ENCODE assay signal across 10 cellular contexts in genomic region chr17:45223541-45224528, GRCh38. TPM values are rescaled to one million over a fixed set of nuclear protein-coding genes. Genes with fewer than 3 reads are reported as not detected.
DNase-seq lines count a peak whose midpoint lies in the region; ATAC-seq and TF ChIP-seq lines count a peak whose summit lies in the region.
"Had no signal": no experiment of that assay in that cellular context is flagged by ENCODE, and none has a peak within 500 bp of the region (broad histone marks: within the 10 kb centered on the region; RNA-seq: fewer than 3 reads in every experiment).

No MANE protein-coding gene starts in this region.

- H3K9me3 ChIP-seq in CD4-positive, CD25-positive, alpha-beta regulatory T cell (ENCODE audit: control insufficient read depth in 2 of 2, low read length in 2 of 2), result no peaks in the 10 kb centered on the region
- H3K9me3 ChIP-seq in MM.1S (replicated peaks; ENCODE audit: insufficient read depth, low read length) (no peaks in the 10 kb centered on the region), HAP-1 (no peaks in the 10 kb centered on the region)

- ATAC-seq in CD4-positive, CD25-positive, alpha-beta regulatory T cell (ENCODE audit: low read depth in 2 of 2), result no peak
- peak; percentile 51 for ATAC-seq in activated naive CD4-positive, alpha-beta T cell treated with anti-CD3 and anti-CD28 coated beads, Interleukin-2, amount 50 U/mL, for 72 hours
- no peak for ATAC-seq in HG03159 (IDR thresholded peaks at IDR 0.05; ENCODE audit: unreplicated experiment)
- ATAC-seq: left lobe of liver had no signal

- peaks cover 84% of the 10 kb centered on the region for H3K4me1 ChIP-seq in CD4-positive, CD25-positive, alpha-beta regulatory T cell (ENCODE audit: control insufficient read depth, insufficient read depth, low read length, poor library complexity, severe bottlenecking)
- H3K4me1 ChIP-seq in MM.1S (ENCODE audit: low read length) (peaks cover 53% of the 10 kb centered on the region), HAP-1 (no peaks in the 10 kb centered on the region)

- H3K9me3 Mint-ChIP-seq in CD4-positive, CD25-positive, alpha-beta regulatory T cell, result peaks cover 0 to 2% (median 0%) of the 10 kb centered on the region in 7 donors
- H3K9me3 Mint-ChIP-seq in activated naive CD4-positive, alpha-beta T cell treated with anti-CD3 and anti-CD28 coated beads, Interleukin-2, amount 50 U/mL, for 72 hours, result no peaks in the 10 kb centered on the region
- no peaks in the 10 kb centered on the region for H3K9me3 Mint-ChIP-seq in nephron

- peaks cover 18% of the 10 kb centered on the region for H3K27me3 Mint-ChIP-seq in CD4-positive, CD25-positive, alpha-beta regulatory T cell
- peaks cover 80% of the 10 kb centered on the region for H3K27me3 Mint-ChIP-seq in nephron (ENCODE audit: low read depth)

- H3K79me2 ChIP-seq in MM.1S (ENCODE audit: low read length), result peaks cover 83% of the 10 kb centered on the region

- H3K27ac ChIP-seq in CD4-positive, CD25-positive, alpha-beta regulatory T cell (ENCODE audit: insufficient read depth, low read length, poor library complexity, severe bottlenecking), result peak overlapping the region; percentile 98
- peak overlapping the region; percentile 99 for H3K27ac ChIP-seq in MM.1S (ENCODE audit: low read length)

- DNase-seq in CD4-positive, CD25-positive, alpha-beta regulatory T cell, result peak in 2 of 3 donors; percentile 24 to 67
- DNase-seq in MM.1S (peak; percentile 53), HAP-1 (ENCODE audit: low spot score in 2 of 2) (no peak), GM03348 (ENCODE audit: low spot score) (no peak), NCI-H446 treated with DMSO at 0.1 percent for 48 hours (lab: John Stamatoyannopoulos, UW) (no peak)
- DNase-seq in activated naive CD4-positive, alpha-beta T cell treated with anti-CD3 and anti-CD28 coated beads, Interleukin-2, amount 50 U/mL, for 72 hours (ENCODE audit: low spot score in 2 of 2), result peak; percentile 63 to 87
- DNase-seq: amygdala had no signal

- peak overlapping the region; percentile 98 for H3K9ac ChIP-seq in MM.1S (ENCODE audit: low read length)

- peaks cover 15% of the 10 kb centered on the region for H3K36me3 Mint-ChIP-seq in CD4-positive, CD25-positive, alpha-beta regulatory T cell
- H3K36me3 Mint-ChIP-seq in activated naive CD4-positive, alpha-beta T cell treated with anti-CD3 and anti-CD28 coated beads, Interleukin-2, amount 50 U/mL, for 72 hours, result peaks cover 45 to 67% of the 10 kb centered on the region in 2 donors
- H3K36me3 Mint-ChIP-seq in nephron (ENCODE audit: low read depth), result no peaks in the 10 kb centered on the region

- H2AFZ ChIP-seq in MM.1S (ENCODE audit: low read length), result no peak overlapping the region

- H3K4me3 Mint-ChIP-seq in CD4-positive, CD25-positive, alpha-beta regulatory T cell, result peak overlapping the region; percentile 86 to 100 (median 99)
- peak overlapping the region in 2 of 3 experiments; percentile 61 to 67 for H3K4me3 Mint-ChIP-seq in nephron

- no peaks in the 10 kb centered on the region for H4K20me1 ChIP-seq in MM.1S (ENCODE audit: insufficient read depth, low read length)

- peaks cover 0 to 67% (median 39%) of the 10 kb centered on the region in 4 donors for H3K4me1 Mint-ChIP-seq in CD4-positive, CD25-positive, alpha-beta regulatory T cell
- H3K4me1 Mint-ChIP-seq in nephron, result peaks cover 27% of the 10 kb centered on the region

- H3F3A ChIP-seq in MM.1S (ENCODE audit: insufficient read depth, low read length), result peaks cover 82% of the 10 kb centered on the region

- peak overlapping the region; percentile 90 for H3K4me2 ChIP-seq in MM.1S (ENCODE audit: low read depth, low read length)

- H3K27ac Mint-ChIP-seq in CD4-positive, CD25-positive, alpha-beta regulatory T cell, result peak overlapping the region; percentile 99 to 100 (median 100)
- peak overlapping the region; percentile 95 to 100 for H3K27ac Mint-ChIP-seq in activated naive CD4-positive, alpha-beta T cell treated with anti-CD3 and anti-CD28 coated beads, Interleukin-2, amount 50 U/mL, for 72 hours
- peak overlapping the region in 1 of 3 experiments; percentile 69 for H3K27ac Mint-ChIP-seq in nephron

- peak; percentile 43 for TF ChIP-seq CTCF in MM.1S (IDR thresholded peaks at IDR 0.05; ENCODE audit: low read length)
- no peak for TF ChIP-seq CTCF in nephron (IDR thresholded peaks at IDR 0.05; ENCODE audit: unreplicated experiment in 3 of 3)

- no peaks in the 10 kb centered on the region for H3K27me3 ChIP-seq in CD4-positive, CD25-positive, alpha-beta regulatory T cell (ENCODE audit: control insufficient read depth, insufficient read depth, low read length)
- H3K27me3 ChIP-seq in MM.1S (replicated peaks; ENCODE audit: insufficient read depth, low read length) (no peaks in the 10 kb centered on the region), HAP-1 (ENCODE audit: low read depth) (peaks cover 37% of the 10 kb centered on the region)

- in situ Hi-C loops in HAP-1 (cut with MboI; ENCODE audit: low sequenced_read_pairs), result no loop called here

- no peaks in the 10 kb centered on the region for H3K36me3 ChIP-seq in CD4-positive, CD25-positive, alpha-beta regulatory T cell (ENCODE audit: control insufficient read depth, insufficient read depth, low read length)
- no peaks in the 10 kb centered on the region for H3K36me3 ChIP-seq in MM.1S (replicated peaks; ENCODE audit: insufficient read depth, low read length)
- H3K36me3 ChIP-seq in HAP-1 (replicated peaks), result no peaks in the 10 kb centered on the region

- H3K9me2 ChIP-seq in MM.1S (replicated peaks; ENCODE audit: insufficient read depth, low read length), result no peaks in the 10 kb centered on the region

- peak overlapping the region; percentile 91 for H3K4me3 ChIP-seq in CD4-positive, CD25-positive, alpha-beta regulatory T cell (ENCODE audit: low read depth, low read length)
- peak overlapping the region; percentile 98 for H3K4me3 ChIP-seq in MM.1S (ENCODE audit: low read length)
- no peak overlapping the region for H3K4me3 ChIP-seq in HAP-1

RNA-seq across cellular contexts. Expression of gene FMNL1, which starts 2.1 kb away (rescaled TPM):
- total RNA-seq in CD4-positive, CD25-positive, alpha-beta regulatory T cell, result 575 TPM
- 10 to 100 TPM; 22.8 to 28.5 (median 24.7) TPM for polyA plus RNA-seq in CD4-positive, CD25-positive, alpha-beta regulatory T cell
- 100 to 1,000 TPM; 221 to 735 TPM for total RNA-seq in activated naive CD4-positive, alpha-beta T cell treated with anti-CD3 and anti-CD28 coated beads, Interleukin-2, amount 50 U/mL, for 72 hours

RNA-seq across cellular contexts. Expression of gene SPATA32, which starts 38.1 kb away (rescaled TPM):
- total RNA-seq in CD4-positive, CD25-positive, alpha-beta regulatory T cell, result 0.20 TPM
- polyA plus RNA-seq in CD4-positive, CD25-positive, alpha-beta regulatory T cell, result under 1 TPM in 2 of 4 donors, not detected in 2; 0.36 to 0.60 TPM
- total RNA-seq in activated naive CD4-positive, alpha-beta T cell treated with anti-CD3 and anti-CD28 coated beads, Interleukin-2, amount 50 U/mL, for 72 hours, result under 1 TPM; 0.37 to 0.50 TPM
- total RNA-seq: left lobe of liver had no signal

Comparison
In these comparisons a context has a peak if more than half of its experiments do, and no peak if none do; other contexts are left out.
1. ATAC-seq: peak in activated naive CD4-positive, alpha-beta T cell treated with anti-CD3 and anti-CD28 coated beads, Interleukin-2, amount 50 U/mL, for 72 hours (2 of 2); none in CD4-positive, CD25-positive, alpha-beta regulatory T cell (0 of 2) and HG03159 (single experiment).
2. DNase-seq: peak in CD4-positive, CD25-positive, alpha-beta regulatory T cell (2 of 3), MM.1S (single experiment) and activated naive CD4-positive, alpha-beta T cell treated with anti-CD3 and anti-CD28 coated beads, Interleukin-2, amount 50 U/mL, for 72 hours (2 of 2); none in HAP-1 (0 of 2), GM03348 (single experiment) and NCI-H446 treated with DMSO at 0.1 percent for 48 hours (single experiment).